ENCODE assay signal across 2 cellular contexts in genomic region chr1:74512516-74512915, GRCh38.
TF ChIP-seq lines count a peak whose summit lies in the region.

A gene with protein sequence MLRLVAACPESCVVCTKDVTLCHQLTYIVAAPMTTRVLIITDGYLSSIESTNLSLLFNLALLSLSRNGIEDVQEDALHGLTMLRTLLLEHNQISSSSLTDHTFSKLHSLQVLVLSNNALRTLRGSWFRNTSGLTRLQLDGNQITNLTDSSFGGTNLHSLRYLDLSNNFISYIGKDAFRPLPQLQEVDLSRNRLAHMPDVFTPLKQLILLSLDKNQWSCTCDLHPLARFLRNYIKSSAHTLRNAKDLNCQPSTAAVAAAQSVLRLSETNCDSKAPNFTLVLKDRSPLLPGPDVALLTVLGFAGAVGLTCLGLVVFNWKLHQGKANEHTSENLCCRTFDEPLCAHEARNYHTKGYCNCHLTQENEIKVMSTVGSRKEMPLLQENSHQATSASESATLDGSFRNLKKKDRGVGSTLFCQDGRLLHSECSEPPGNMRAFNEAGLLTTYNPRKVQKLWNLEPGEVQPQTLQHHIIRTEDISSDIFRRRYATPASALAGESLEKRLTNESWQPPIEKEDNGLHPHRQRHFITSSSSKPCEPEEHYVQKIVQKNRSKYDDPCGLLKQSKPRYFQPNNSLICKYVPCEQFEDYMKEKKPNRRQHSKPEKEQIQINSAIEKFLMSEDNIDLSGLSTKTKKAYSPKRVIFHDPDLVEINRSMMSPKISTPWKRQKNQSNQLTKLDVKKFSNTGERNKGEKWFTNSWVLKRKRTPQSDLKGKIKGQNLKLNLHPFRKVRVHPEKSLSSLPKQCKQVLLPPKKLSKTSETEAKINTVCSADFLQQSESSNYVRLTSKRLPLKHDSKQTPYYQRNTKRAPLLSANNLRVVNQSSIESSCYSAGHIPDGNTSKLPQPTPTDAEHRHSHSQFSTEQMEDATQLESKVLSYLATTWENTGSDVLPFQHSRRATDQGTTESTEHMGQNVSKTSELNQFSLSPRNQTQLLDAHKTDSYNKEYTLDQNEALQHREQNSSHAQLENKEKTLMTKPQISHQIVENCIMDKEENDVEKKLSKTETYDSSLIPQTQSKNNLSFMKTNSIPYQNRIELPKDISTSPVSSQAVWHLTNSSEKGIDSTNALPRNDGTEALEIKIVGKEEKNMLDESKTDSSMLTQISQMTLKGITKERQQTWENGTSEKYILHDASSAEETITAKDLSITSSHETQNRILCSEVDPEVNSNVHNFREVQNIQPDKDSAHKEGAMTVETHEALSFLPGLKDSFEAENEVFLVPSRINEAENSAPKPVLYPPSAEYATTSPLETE (minus strand): TSS chr1:74512611. CDS start chr1:74483349, 29,262 bp downstream.

TF ChIP-seq in WTC11, 78 proteins besides CTCF, POLR2A, EP300 and RAD21 (continued from another document):
- TF ChIP-seq FOXP1 (CRISPR knock-in tag; IDR thresholded peaks at IDR 0.05; ENCODE audit: borderline replicate concordance) (no peak), ERG (CRISPR knock-in tag; IDR thresholded peaks at IDR 0.05) (no peak)

TF ChIP-seq in HepG2, 621 proteins besides CTCF, POLR2A, EP300 and RAD21:
- TF ChIP-seq PHF21A (CRISPR knock-in tag; IDR thresholded peaks at IDR 0.05) (no peak), MED8 (CRISPR knock-in tag; IDR thresholded peaks at IDR 0.05; ENCODE audit: insufficient replicate concordance) (no peak), ZNF501 (CRISPR knock-in tag; IDR thresholded peaks at IDR 0.05) (no peak), ZBTB2 (CRISPR knock-in tag; IDR thresholded peaks at IDR 0.05; ENCODE audit: low read depth) (no peak), HMG20A (CRISPR knock-in tag; IDR thresholded peaks at IDR 0.05; ENCODE audit: borderline replicate concordance) (no peak), JUND (CRISPR knock-in tag; IDR thresholded peaks at IDR 0.05) (no peak), JARID2 (CRISPR knock-in tag; IDR thresholded peaks at IDR 0.05; ENCODE audit: insufficient replicate concordance) (no peak), FOXK1 (CRISPR knock-in tag; IDR thresholded peaks at IDR 0.05; ENCODE audit: borderline replicate concordance, low read depth) (no peak), ZNF737 (CRISPR knock-in tag; IDR thresholded peaks at IDR 0.05; ENCODE audit: borderline replicate concordance) (no peak), MIER3 (CRISPR knock-in tag; IDR thresholded peaks at IDR 0.05; ENCODE audit: borderline replicate concordance) (no peak), TOPORS (CRISPR knock-in tag; IDR thresholded peaks at IDR 0.05) (no peak), REL (CRISPR knock-in tag; conservative IDR thresholded peaks at IDR 0.05) (no peak), YY1 (IDR thresholded peaks at IDR 0.05; ENCODE audit: insufficient read depth, insufficient replicate concordance, low read depth, low read length) (no peak), HDAC1 (CRISPR knock-in tag; IDR thresholded peaks at IDR 0.05) (no peak), ETV6 (CRISPR knock-in tag; conservative IDR thresholded peaks at IDR 0.05) (no peak), ZNF629 (CRISPR knock-in tag; conservative IDR thresholded peaks at IDR 0.05) (no peak)
- TF ChIP-seq, protein P1, sequence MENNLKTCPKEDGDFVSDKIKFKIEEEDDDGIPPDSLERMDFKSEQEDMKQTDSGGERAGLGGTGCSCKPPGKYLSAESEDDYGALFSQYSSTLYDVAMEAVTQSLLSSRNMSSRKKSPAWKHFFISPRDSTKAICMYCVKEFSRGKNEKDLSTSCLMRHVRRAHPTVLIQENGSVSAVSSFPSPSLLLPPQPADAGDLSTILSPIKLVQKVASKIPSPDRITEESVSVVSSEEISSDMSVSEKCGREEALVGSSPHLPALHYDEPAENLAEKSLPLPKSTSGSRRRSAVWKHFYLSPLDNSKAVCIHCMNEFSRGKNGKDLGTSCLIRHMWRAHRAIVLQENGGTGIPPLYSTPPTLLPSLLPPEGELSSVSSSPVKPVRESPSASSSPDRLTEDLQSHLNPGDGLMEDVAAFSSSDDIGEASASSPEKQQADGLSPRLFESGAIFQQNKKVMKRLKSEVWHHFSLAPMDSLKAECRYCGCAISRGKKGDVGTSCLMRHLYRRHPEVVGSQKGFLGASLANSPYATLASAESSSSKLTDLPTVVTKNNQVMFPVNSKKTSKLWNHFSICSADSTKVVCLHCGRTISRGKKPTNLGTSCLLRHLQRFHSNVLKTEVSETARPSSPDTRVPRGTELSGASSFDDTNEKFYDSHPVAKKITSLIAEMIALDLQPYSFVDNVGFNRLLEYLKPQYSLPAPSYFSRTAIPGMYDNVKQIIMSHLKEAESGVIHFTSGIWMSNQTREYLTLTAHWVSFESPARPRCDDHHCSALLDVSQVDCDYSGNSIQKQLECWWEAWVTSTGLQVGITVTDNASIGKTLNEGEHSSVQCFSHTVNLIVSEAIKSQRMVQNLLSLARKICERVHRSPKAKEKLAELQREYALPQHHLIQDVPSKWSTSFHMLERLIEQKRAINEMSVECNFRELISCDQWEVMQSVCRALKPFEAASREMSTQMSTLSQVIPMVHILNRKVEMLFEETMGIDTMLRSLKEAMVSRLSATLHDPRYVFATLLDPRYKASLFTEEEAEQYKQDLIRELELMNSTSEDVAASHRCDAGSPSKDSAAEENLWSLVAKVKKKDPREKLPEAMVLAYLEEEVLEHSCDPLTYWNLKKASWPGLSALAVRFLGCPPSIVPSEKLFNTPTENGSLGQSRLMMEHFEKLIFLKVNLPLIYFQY (CRISPR knock-in tag; IDR thresholded peaks at IDR 0.05; ENCODE audit: borderline replicate concordance), result no peak
- TF ChIP-seq, protein P2, sequence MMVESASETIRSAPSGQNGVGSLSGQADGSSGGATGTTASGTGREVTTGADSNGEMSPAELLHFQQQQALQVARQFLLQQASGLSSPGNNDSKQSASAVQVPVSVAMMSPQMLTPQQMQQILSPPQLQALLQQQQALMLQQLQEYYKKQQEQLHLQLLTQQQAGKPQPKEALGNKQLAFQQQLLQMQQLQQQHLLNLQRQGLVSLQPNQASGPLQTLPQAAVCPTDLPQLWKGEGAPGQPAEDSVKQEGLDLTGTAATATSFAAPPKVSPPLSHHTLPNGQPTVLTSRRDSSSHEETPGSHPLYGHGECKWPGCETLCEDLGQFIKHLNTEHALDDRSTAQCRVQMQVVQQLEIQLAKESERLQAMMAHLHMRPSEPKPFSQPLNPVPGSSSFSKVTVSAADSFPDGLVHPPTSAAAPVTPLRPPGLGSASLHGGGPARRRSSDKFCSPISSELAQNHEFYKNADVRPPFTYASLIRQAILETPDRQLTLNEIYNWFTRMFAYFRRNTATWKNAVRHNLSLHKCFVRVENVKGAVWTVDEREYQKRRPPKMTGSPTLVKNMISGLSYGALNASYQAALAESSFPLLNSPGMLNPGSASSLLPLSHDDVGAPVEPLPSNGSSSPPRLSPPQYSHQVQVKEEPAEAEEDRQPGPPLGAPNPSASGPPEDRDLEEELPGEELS (CRISPR knock-in tag; IDR thresholded peaks at IDR 0.05), result no peak
- TF ChIP-seq, protein P3, sequence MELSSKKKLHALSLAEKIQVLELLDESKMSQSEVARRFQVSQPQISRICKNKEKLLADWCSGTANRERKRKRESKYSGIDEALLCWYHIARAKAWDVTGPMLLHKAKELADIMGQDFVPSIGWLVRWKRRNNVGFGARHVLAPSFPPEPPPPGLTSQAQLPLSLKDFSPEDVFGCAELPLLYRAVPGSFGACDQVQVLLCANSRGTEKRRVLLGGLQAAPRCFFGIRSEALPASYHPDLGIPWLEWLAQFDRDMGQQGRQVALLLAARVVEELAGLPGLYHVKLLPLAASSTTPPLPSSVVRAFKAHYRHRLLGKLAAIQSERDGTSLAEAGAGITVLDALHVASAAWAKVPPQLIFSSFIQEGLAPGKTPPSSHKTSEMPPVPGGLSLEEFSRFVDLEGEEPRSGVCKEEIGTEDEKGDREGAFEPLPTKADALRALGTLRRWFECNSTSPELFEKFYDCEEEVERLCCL (CRISPR knock-in tag; IDR thresholded peaks at IDR 0.05; ENCODE audit: borderline replicate concordance), result no peak
- TF ChIP-seq, protein P4, sequence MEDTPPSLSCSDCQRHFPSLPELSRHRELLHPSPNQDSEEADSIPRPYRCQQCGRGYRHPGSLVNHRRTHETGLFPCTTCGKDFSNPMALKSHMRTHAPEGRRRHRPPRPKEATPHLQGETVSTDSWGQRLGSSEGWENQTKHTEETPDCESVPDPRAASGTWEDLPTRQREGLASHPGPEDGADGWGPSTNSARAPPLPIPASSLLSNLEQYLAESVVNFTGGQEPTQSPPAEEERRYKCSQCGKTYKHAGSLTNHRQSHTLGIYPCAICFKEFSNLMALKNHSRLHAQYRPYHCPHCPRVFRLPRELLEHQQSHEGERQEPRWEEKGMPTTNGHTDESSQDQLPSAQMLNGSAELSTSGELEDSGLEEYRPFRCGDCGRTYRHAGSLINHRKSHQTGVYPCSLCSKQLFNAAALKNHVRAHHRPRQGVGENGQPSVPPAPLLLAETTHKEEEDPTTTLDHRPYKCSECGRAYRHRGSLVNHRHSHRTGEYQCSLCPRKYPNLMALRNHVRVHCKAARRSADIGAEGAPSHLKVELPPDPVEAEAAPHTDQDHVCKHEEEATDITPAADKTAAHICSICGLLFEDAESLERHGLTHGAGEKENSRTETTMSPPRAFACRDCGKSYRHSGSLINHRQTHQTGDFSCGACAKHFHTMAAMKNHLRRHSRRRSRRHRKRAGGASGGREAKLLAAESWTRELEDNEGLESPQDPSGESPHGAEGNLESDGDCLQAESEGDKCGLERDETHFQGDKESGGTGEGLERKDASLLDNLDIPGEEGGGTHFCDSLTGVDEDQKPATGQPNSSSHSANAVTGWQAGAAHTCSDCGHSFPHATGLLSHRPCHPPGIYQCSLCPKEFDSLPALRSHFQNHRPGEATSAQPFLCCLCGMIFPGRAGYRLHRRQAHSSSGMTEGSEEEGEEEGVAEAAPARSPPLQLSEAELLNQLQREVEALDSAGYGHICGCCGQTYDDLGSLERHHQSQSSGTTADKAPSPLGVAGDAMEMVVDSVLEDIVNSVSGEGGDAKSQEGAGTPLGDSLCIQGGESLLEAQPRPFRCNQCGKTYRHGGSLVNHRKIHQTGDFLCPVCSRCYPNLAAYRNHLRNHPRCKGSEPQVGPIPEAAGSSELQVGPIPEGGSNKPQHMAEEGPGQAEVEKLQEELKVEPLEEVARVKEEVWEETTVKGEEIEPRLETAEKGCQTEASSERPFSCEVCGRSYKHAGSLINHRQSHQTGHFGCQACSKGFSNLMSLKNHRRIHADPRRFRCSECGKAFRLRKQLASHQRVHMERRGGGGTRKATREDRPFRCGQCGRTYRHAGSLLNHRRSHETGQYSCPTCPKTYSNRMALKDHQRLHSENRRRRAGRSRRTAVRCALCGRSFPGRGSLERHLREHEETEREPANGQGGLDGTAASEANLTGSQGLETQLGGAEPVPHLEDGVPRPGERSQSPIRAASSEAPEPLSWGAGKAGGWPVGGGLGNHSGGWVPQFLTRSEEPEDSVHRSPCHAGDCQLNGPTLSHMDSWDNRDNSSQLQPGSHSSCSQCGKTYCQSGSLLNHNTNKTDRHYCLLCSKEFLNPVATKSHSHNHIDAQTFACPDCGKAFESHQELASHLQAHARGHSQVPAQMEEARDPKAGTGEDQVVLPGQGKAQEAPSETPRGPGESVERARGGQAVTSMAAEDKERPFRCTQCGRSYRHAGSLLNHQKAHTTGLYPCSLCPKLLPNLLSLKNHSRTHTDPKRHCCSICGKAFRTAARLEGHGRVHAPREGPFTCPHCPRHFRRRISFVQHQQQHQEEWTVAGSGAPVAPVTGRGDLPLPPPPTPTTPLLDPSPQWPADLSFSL (CRISPR knock-in tag; IDR thresholded peaks at IDR 0.05), result no peak
